29 cellular contexts compared by ENCODE assay signal in the genomic region with DNA sequence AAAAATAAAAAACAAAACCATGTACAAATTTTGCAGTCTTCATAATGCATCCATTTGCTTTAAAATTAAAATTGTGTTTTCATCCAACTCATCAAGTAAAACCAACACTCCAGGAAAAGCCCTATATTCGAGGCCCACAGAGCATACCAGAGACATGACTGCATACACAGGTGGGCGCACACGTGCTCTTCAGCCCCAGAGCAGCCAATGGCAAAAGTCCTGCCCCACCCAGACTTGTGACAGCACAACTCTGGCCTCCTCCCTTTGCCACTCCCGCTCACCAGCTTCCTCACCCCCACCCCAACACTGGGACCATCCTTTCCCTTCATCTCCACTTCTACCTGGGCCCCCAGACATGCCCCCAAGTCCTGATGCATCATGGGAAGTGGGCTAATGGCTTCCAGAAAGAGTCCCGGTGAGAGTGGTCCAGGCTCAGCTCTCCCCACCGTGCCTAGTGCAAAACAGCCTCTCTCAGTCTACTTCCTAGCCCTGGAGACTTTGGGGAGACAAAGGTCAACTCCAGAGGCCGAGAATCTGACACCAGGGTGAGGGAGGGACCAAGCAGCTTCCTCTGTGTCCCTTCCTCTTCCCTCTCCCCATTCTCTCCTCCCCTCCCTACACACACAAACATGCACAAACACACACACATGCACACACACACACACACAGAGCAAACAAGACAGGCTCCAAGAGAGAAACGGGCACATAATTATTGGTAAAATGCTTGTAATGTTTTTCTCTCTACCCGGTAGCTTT. TPM values are rescaled to one million over a fixed set of nuclear protein-coding genes. Genes with fewer than 3 reads are reported as not detected.
DNase-seq lines count a peak whose midpoint lies in the region; ATAC-seq and TF ChIP-seq lines count a peak whose summit lies in the region.
"Had no signal": no experiment of that assay in that cellular context is flagged by ENCODE, and none has a peak within 500 bp of the region (broad histone marks: within the 10 kb centered on the region; RNA-seq: fewer than 3 reads in every experiment).

No MANE protein-coding gene starts in this region.

- no peaks in the 10 kb centered on the region for H3K9me3 ChIP-seq in HUES6 (ENCODE audit: control insufficient read depth, insufficient read depth, low read depth, low read length)
- no peaks in the 10 kb centered on the region for H3K9me3 ChIP-seq in vagina
- H3K9me3 ChIP-seq: ascending aorta, thoracic aorta had no signal

- TF ChIP-seq CTCF in brain (conservative IDR thresholded peaks at IDR 0.05) (no peak), vagina (IDR thresholded peaks at IDR 0.05) (no peak)

- in situ Hi-C loops in G401 (cut with HindIII; ENCODE audit: low sequenced_read_pairs), result loop anchor here (25.0 kb wide), 1 partner anchor 294 kb away; no protein-coding TSS in a partner anchor

- H3K27me3 Mint-ChIP-seq in brain, result peaks cover 14% of the 10 kb centered on the region

- no peak for TF ChIP-seq POLR2A in vagina (IDR thresholded peaks at IDR 0.05)

- peak overlapping the region; percentile 68 for H3K27ac ChIP-seq in HUES6 (ENCODE audit: low read depth, low read length)
- no peak overlapping the region for H3K27ac ChIP-seq in vagina
- H3K27ac ChIP-seq: ascending aorta, skin epidermis, thoracic aorta had no signal

- peaks cover 58% of the 10 kb centered on the region for H3K4me1 ChIP-seq in HUES6 (ENCODE audit: control insufficient read depth, insufficient read depth, low read length)
- no peaks in the 10 kb centered on the region for H3K4me1 ChIP-seq in vagina
- H3K4me1 ChIP-seq: ascending aorta had no signal

- DNase-seq in G401 (ENCODE audit: low spot score) (peak; percentile 77), iPS-NIHi11 (ENCODE audit: low spot score) (peak; percentile 57), vagina (ENCODE audit: extremely low spot score in 2 of 2) (no peak), AG20443 (ENCODE audit: low spot score) (no peak)
- no peak for DNase-seq in stimulated activated effector memory CD8-positive, alpha-beta T cell treated with anti-CD3 and anti-CD28 coated beads, Interleukin-12 subunit alpha, Interleukin-12 subunit beta, amount 100 ng/mL, for 72 hours (ENCODE audit: low spot score in 2 of 2)
- DNase-seq: activated CD4-positive, alpha-beta T cell treated with anti-CD3 and anti-CD28 coated beads for 48 hours; activated CD8-positive, alpha-beta memory T cell treated with anti-CD3 and anti-CD28 coated beads, Interleukin-2, amount 10 ng/mL, durations not matched to agents 7 days and 5 days; CD4-positive, alpha-beta memory T cell; DND-41; erythroblast; foreskin fibroblast; GOT3; KG1; NCI-H1930; NCI-H446 treated with DMSO at 0.1 percent for 48 hours; stimulated activated CD4-positive, alpha-beta T cell treated with anti-CD3 and anti-CD28 coated beads, Interleukin-2, amount 100 ng/mL, for 24 hours had no signal

- peaks cover 35% of the 10 kb centered on the region for H3K4me1 Mint-ChIP-seq in brain
- H3K4me1 Mint-ChIP-seq in stimulated activated effector memory CD8-positive, alpha-beta T cell treated with anti-CD3 and anti-CD28 coated beads, Interleukin-12 subunit alpha, Interleukin-12 subunit beta, amount 100 ng/mL, for 72 hours, result peaks cover 11% of the 10 kb centered on the region
- H3K4me1 Mint-ChIP-seq: activated CD8-positive, alpha-beta memory T cell treated with anti-CD3 and anti-CD28 coated beads, Interleukin-2, amount 10 ng/mL, durations not matched to agents 7 days and 5 days; stimulated activated memory B cell treated with anti-CD40 and anti-IgM and Interleukin-4, amounts not matched to agents 10 μg/mL and 1 μg/mL and 100 μg/mL, for 72 hours had no signal

- peak overlapping the region in 4 of 5 experiments; percentile 6 to 68 (median 50) for H3K27ac Mint-ChIP-seq in brain
- no peak overlapping the region for H3K27ac Mint-ChIP-seq in stimulated activated effector memory CD8-positive, alpha-beta T cell treated with anti-CD3 and anti-CD28 coated beads, Interleukin-12 subunit alpha, Interleukin-12 subunit beta, amount 100 ng/mL, for 72 hours
- H3K27ac Mint-ChIP-seq: activated CD8-positive, alpha-beta memory T cell treated with anti-CD3 and anti-CD28 coated beads, Interleukin-2, amount 10 ng/mL, durations not matched to agents 7 days and 5 days; activated naive CD4-positive, alpha-beta T cell treated with anti-CD3 and anti-CD28 coated beads, Interleukin-2, amount 50 U/mL, for 72 hours; activated T-helper 1 cell treated with anti-CD3 and anti-CD28 coated beads, Interleukin-12 subunit alpha, Interleukin-12 subunit beta, Interleukin-2, Interleukin-4 antibody, amounts not matched to agents 30 ng/mL and 10 ng/mL and 1 ng/mL, durations not matched to agents 14 hours and 24 hours and 36 hours; CD4-positive, alpha-beta memory T cell; stimulated activated memory B cell treated with anti-CD40 and anti-IgM and Interleukin-4, amounts not matched to agents 10 μg/mL and 1 μg/mL and 100 μg/mL, for 72 hours had no signal

- H3K9ac ChIP-seq in HUES6 (ENCODE audit: low read length), result peak overlapping the region; percentile 56

- H3K9me3 Mint-ChIP-seq in brain, result peaks cover 0 to 12% (median 0%) of the 10 kb centered on the region in 5 experiments
- no peaks in the 10 kb centered on the region for H3K9me3 Mint-ChIP-seq in stimulated activated effector memory CD8-positive, alpha-beta T cell treated with anti-CD3 and anti-CD28 coated beads, Interleukin-12 subunit alpha, Interleukin-12 subunit beta, amount 100 ng/mL, for 72 hours
- H3K9me3 Mint-ChIP-seq: activated naive CD4-positive, alpha-beta T cell treated with anti-CD3 and anti-CD28 coated beads, Interleukin-2, amount 50 U/mL, for 72 hours; activated T-helper 1 cell treated with anti-CD3 and anti-CD28 coated beads, Interleukin-12 subunit alpha, Interleukin-12 subunit beta, Interleukin-2, Interleukin-4 antibody, amounts not matched to agents 30 ng/mL and 10 ng/mL and 1 ng/mL, durations not matched to agents 14 hours and 24 hours and 36 hours; central memory CD8-positive, alpha-beta T cell; stimulated activated memory B cell treated with anti-CD40 and anti-IgM and Interleukin-4, amounts not matched to agents 10 μg/mL and 1 μg/mL and 100 μg/mL, for 72 hours had no signal

- peak overlapping the region in 4 of 5 experiments; percentile 41 to 53 (median 50) for H3K4me3 Mint-ChIP-seq in brain
- H3K4me3 Mint-ChIP-seq in stimulated activated effector memory CD8-positive, alpha-beta T cell treated with anti-CD3 and anti-CD28 coated beads, Interleukin-12 subunit alpha, Interleukin-12 subunit beta, amount 100 ng/mL, for 72 hours, result no peak overlapping the region
- H3K4me3 Mint-ChIP-seq: activated CD8-positive, alpha-beta memory T cell treated with anti-CD3 and anti-CD28 coated beads, Interleukin-2, amount 10 ng/mL, durations not matched to agents 7 days and 5 days; activated T-helper 1 cell treated with anti-CD3 and anti-CD28 coated beads, Interleukin-12 subunit alpha, Interleukin-12 subunit beta, Interleukin-2, Interleukin-4 antibody, amounts not matched to agents 30 ng/mL and 10 ng/mL and 1 ng/mL, durations not matched to agents 14 hours and 24 hours and 36 hours; CD4-positive, alpha-beta memory T cell; central memory CD8-positive, alpha-beta T cell; stimulated activated memory B cell treated with anti-CD40 and anti-IgM and Interleukin-4, amounts not matched to agents 10 μg/mL and 1 μg/mL and 100 μg/mL, for 72 hours had no signal

- intact Hi-C loops in vagina (cut with DNase I), result no loop called here

- no peaks in the 10 kb centered on the region for H3K27me3 ChIP-seq in HUES6 (ENCODE audit: control insufficient read depth, insufficient read depth, low read length)
- no peaks in the 10 kb centered on the region for H3K27me3 ChIP-seq in vagina

- H3K36me3 ChIP-seq in HUES6 (ENCODE audit: control insufficient read depth, insufficient read depth, low read length) (peaks cover 3% of the 10 kb centered on the region; the same call in 1 of the 2 replicates), vagina (no peaks in the 10 kb centered on the region)
- H3K36me3 ChIP-seq: ascending aorta, thoracic aorta had no signal

- H3K4me3 ChIP-seq in HUES6 (ENCODE audit: low read depth, low read length), result peak overlapping the region; percentile 47
- no peak overlapping the region for H3K4me3 ChIP-seq in vagina
- H3K4me3 ChIP-seq: ascending aorta, skin epidermis, thoracic aorta had no signal

- ATAC-seq in stimulated activated effector memory CD8-positive, alpha-beta T cell treated with anti-CD3 and anti-CD28 coated beads, Interleukin-12 subunit alpha, Interleukin-12 subunit beta, amount 100 ng/mL, for 72 hours, result no peak
- ATAC-seq: activated CD8-positive, alpha-beta memory T cell treated with anti-CD3 and anti-CD28 coated beads, Interleukin-2, amount 10 ng/mL, durations not matched to agents 7 days and 5 days; activated naive CD4-positive, alpha-beta T cell treated with anti-CD3 and anti-CD28 coated beads, Interleukin-2, amount 50 U/mL, for 72 hours; stimulated activated memory B cell treated with anti-CD40 and anti-IgM and Interleukin-4, amounts not matched to agents 10 μg/mL and 1 μg/mL and 100 μg/mL, for 72 hours had no signal

- no peaks in the 10 kb centered on the region for H3K36me3 Mint-ChIP-seq in brain
- no peaks in the 10 kb centered on the region for H3K36me3 Mint-ChIP-seq in stimulated activated effector memory CD8-positive, alpha-beta T cell treated with anti-CD3 and anti-CD28 coated beads, Interleukin-12 subunit alpha, Interleukin-12 subunit beta, amount 100 ng/mL, for 72 hours
- H3K36me3 Mint-ChIP-seq: activated CD8-positive, alpha-beta memory T cell treated with anti-CD3 and anti-CD28 coated beads, Interleukin-2, amount 10 ng/mL, durations not matched to agents 7 days and 5 days; activated naive CD4-positive, alpha-beta T cell treated with anti-CD3 and anti-CD28 coated beads, Interleukin-2, amount 50 U/mL, for 72 hours; CD4-positive, alpha-beta memory T cell; stimulated activated memory B cell treated with anti-CD40 and anti-IgM and Interleukin-4, amounts not matched to agents 10 μg/mL and 1 μg/mL and 100 μg/mL, for 72 hours had no signal

RNA-seq across cellular contexts. Expression of gene GRM4, which starts 14.4 kb away (rescaled TPM):
- total RNA-seq in G401 (2014; rRNA removed; shearing (Covaris generic)), result 4.9 and 6.5 TPM in 2 replicates
- polyA plus RNA-seq in brain (ENCODE audit: insufficient read depth, low read depth, low replicate concordance), result 0.92 TPM
- not detected for total RNA-seq in vagina
- total RNA-seq: activated CD8-positive, alpha-beta memory T cell treated with anti-CD3 and anti-CD28 coated beads, Interleukin-2, amount 10 ng/mL, durations not matched to agents 7 days and 5 days; activated T-helper 1 cell treated with anti-CD3 and anti-CD28 coated beads, Interleukin-12 subunit alpha, Interleukin-12 subunit beta, Interleukin-2, Interleukin-4 antibody, amounts not matched to agents 30 ng/mL and 10 ng/mL and 1 ng/mL, durations not matched to agents 14 hours and 24 hours and 36 hours; ascending aorta; kidney epithelial cell; lung microvascular endothelial cell; SK-MEL-5; T-helper 1 cell treated with Interleukin-12 subunit alpha and Interleukin-12 subunit beta and Interleukin-4 antibody, amounts not matched to agents 30 ng/mL and 1 ng/mL, for 36 hours; thoracic aorta had no signal
- polyA plus RNA-seq: CD4-positive, alpha-beta memory T cell had no signal

Comparison
In these comparisons a context has a peak if more than half of its experiments do, and no peak if none do; other contexts are left out.
1. DNase-seq: peak in G401 (single experiment) and iPS-NIHi11 (single experiment); none in vagina (0 of 2), AG20443 (single experiment) and stimulated activated effector memory CD8-positive, alpha-beta T cell treated with anti-CD3 and anti-CD28 coated beads, Interleukin-12 subunit alpha, Interleukin-12 subunit beta, amount 100 ng/mL, for 72 hours (0 of 2).